9 cellular contexts compared by ENCODE assay signal in the genomic region with DNA sequence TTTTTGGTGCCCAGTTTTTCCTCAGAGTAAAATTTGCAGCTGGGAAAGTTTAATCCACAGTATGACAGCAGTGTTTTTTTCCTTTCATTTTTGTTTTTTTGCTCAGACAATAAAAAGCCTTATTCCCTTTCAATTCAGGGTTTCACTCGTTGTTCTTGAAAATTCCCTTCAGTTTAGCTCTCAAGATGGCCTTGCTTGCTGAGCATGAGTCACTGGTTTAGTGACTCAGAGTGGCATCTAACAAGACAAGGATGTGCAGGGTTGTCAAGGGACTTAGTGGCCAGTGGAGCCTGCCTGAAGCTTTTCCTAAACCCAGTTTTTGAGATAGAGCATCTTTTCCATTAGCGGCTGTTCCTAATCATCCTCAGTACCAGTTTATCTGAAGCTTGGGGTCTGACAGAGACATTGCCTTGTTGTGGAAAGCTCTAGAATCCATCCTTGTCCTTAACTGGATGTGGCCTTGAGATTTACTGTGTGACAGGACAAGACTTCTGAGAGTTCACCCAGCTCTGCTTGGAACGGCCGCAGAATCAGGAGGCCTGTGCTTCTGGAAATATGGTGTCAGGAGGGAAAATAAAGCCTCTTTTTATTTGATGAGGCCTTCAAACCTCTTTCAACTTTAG. TPM values are rescaled to one million over a fixed set of nuclear protein-coding genes. Genes with fewer than 3 reads are reported as not detected.
A peak's percentile ranks its signal among the peaks of the same experiment; 100 is the strongest.
DNase-seq lines count a peak whose midpoint lies in the region; ATAC-seq, FAIRE-seq and TF ChIP-seq lines count a peak whose summit lies in the region.
"Had no signal": no experiment of that assay in that cellular context is flagged by ENCODE, and none has a peak within 500 bp of the region (broad histone marks: within the 10 kb centered on the region; RNA-seq: fewer than 3 reads in every experiment).

No MANE protein-coding gene starts in this region.

- no peaks in the 10 kb centered on the region for H4K20me1 ChIP-seq in endothelial cell of umbilical vein (replicated peaks; ENCODE audit: control insufficient read depth, extremely low read depth, insufficient read depth, low read length)

- H3K4me1 ChIP-seq in endothelial cell of umbilical vein (ENCODE audit: control insufficient read depth, extremely low read depth, insufficient read depth, low read length), result peaks cover 16% of the 10 kb centered on the region

- H3K79me2 ChIP-seq in endothelial cell of umbilical vein (ENCODE audit: control insufficient read depth, insufficient read depth, low read length), result no peaks in the 10 kb centered on the region

- no peak for TF ChIP-seq CTCF in endothelial cell of umbilical vein (IDR thresholded peaks at IDR 0.05; ENCODE audit: extremely low read depth in 1 of 2, insufficient read depth in 1 of 2, low read depth in 1 of 2, low read length in 2 of 2)
- no peak for TF ChIP-seq CTCF in type B pancreatic cell (conservative IDR thresholded peaks at IDR 0.05)
- no peak for TF ChIP-seq CTCF in glutamatergic neuron (IDR thresholded peaks at IDR 0.05; ENCODE audit: partially characterized antibody, unreplicated experiment)

- H3K27me3 Mint-ChIP-seq in activated T-cell treated with anti-CD3 and anti-CD28 coated beads, Interleukin-2, amount 50 U/mL, for 72 hours (ENCODE audit: low read depth), result peaks cover 33% of the 10 kb centered on the region
- H3K27me3 Mint-ChIP-seq in type B pancreatic cell (peaks cover 34% of the 10 kb centered on the region), glutamatergic neuron (ENCODE audit: unreplicated experiment) (no peaks in the 10 kb centered on the region)

- dilution Hi-C loops in endothelial cell of umbilical vein (cut with MboI; ENCODE audit: extremely low pct_ligation_motif_present, low sequenced_read_pairs), result no loop called here

- H3K4me1 Mint-ChIP-seq in activated T-cell treated with anti-CD3 and anti-CD28 coated beads, Interleukin-2, amount 50 U/mL, for 72 hours (ENCODE audit: low read depth), result peaks cover 37% of the 10 kb centered on the region
- H3K4me1 Mint-ChIP-seq in type B pancreatic cell (ENCODE audit: unreplicated experiment), result peaks cover 6% of the 10 kb centered on the region
- H3K4me1 Mint-ChIP-seq in glutamatergic neuron (ENCODE audit: low read depth, unreplicated experiment), result peaks cover 4% of the 10 kb centered on the region

- H3K27ac ChIP-seq in endothelial cell of umbilical vein (ENCODE audit: insufficient read depth, low read depth, low read length) (no peak overlapping the region), substantia nigra (ENCODE audit: low read depth, low read length, poor library complexity, severe bottlenecking) (peak overlapping the region; percentile 95)

- H3K4me2 ChIP-seq in endothelial cell of umbilical vein (ENCODE audit: insufficient read depth, low read length), result no peak overlapping the region

- H3K36me3 Mint-ChIP-seq in activated T-cell treated with anti-CD3 and anti-CD28 coated beads, Interleukin-2, amount 50 U/mL, for 72 hours (ENCODE audit: insufficient read depth in 2 of 2), result no peaks in the 10 kb centered on the region
- H3K36me3 Mint-ChIP-seq in type B pancreatic cell (no peaks in the 10 kb centered on the region), glutamatergic neuron (ENCODE audit: unreplicated experiment) (no peaks in the 10 kb centered on the region)

- H3K9me3 Mint-ChIP-seq in activated T-cell treated with anti-CD3 and anti-CD28 coated beads, Interleukin-2, amount 50 U/mL, for 72 hours, result no peaks in the 10 kb centered on the region
- H3K9me3 Mint-ChIP-seq in type B pancreatic cell, result no peaks in the 10 kb centered on the region
- H3K9me3 Mint-ChIP-seq in glutamatergic neuron (ENCODE audit: unreplicated experiment), result no peaks in the 10 kb centered on the region

- H3K4me3 Mint-ChIP-seq in activated T-cell treated with anti-CD3 and anti-CD28 coated beads, Interleukin-2, amount 50 U/mL, for 72 hours, result peak overlapping the region in 1 of 2 donors; percentile 33
- no peak overlapping the region for H3K4me3 Mint-ChIP-seq in type B pancreatic cell
- H3K4me3 Mint-ChIP-seq in glutamatergic neuron (ENCODE audit: unreplicated experiment), result no peak overlapping the region

- no peak overlapping the region for H3K9ac ChIP-seq in endothelial cell of umbilical vein (replicated peaks; ENCODE audit: extremely low read depth, insufficient read depth, low read length)

- POLR2A ChIA-PET in endothelial cell of umbilical vein (lab: Charles Lee), result interaction anchor here (0.9 kb wide), 1 partner anchor 159 kb away, joined by 4 read pairs; a partner anchor contains a TSS

- no peak overlapping the region for H2AFZ ChIP-seq in endothelial cell of umbilical vein (ENCODE audit: low read depth, low read length)

- H3K4me3 ChIP-seq in endothelial cell of umbilical vein (replicated peaks in 1 of 3; ENCODE audit: insufficient read depth in 1 of 3, low read depth in 1 of 3, low read length in 3 of 3) (no peak overlapping the region), H7 (ENCODE audit: insufficient read depth, low read depth, low read length) (no peak overlapping the region)

- ATAC-seq in activated T-cell treated with anti-CD3 and anti-CD28 coated beads, Interleukin-2, amount 50 U/mL, for 72 hours (replicated peaks in 1 of 2), result peak; percentile 86 to 89

- DNase-seq in activated T-cell treated with anti-CD3 and anti-CD28 coated beads, Interleukin-2, amount 50 U/mL, for 72 hours, result peak in 1 of 2 donors; percentile 27
- DNase-seq in activated T-cell treated with anti-CD3 and anti-CD28 coated beads, Interleukin-2, amount 50 U/mL, for 48 hours, result no peak
- DNase-seq in LHCN-M2 (ENCODE audit: low read depth) (peak; percentile 85), endothelial cell of umbilical vein (ENCODE audit: low read depth, low spot score) (no peak), substantia nigra (lab: John Stamatoyannopoulos, UW) (peak in 19 of 49 donors; percentile 5 to 61 (median 27)), type B pancreatic cell (ENCODE audit: extremely low spot score, unreplicated experiment) (no peak), glutamatergic neuron (no peak), H7 (no peak)

- no peak for TF ChIP-seq POLR2A in endothelial cell of umbilical vein (IDR thresholded peaks at IDR 0.05; ENCODE audit: low read depth, low read length)

- H3K27me3 ChIP-seq in endothelial cell of umbilical vein (ENCODE audit: control insufficient read depth in 2 of 2, insufficient read depth in 2 of 2, low read length in 2 of 2), result no peaks in the 10 kb centered on the region
- no peaks in the 10 kb centered on the region; the same call in 1 of the 2 replicates for H3K27me3 ChIP-seq in H7 (ENCODE audit: control insufficient read depth, insufficient read depth, low read length)

- H3K9me3 ChIP-seq in endothelial cell of umbilical vein (replicated peaks; ENCODE audit: control insufficient read depth, insufficient read depth, low read length), result no peaks in the 10 kb centered on the region

- intact Hi-C loops in endothelial cell of umbilical vein (cut with micrococcal nuclease), result no loop called here

- no peaks in the 10 kb centered on the region for H3K9me1 ChIP-seq in endothelial cell of umbilical vein (replicated peaks; ENCODE audit: control insufficient read depth, extremely low read depth, insufficient read depth, low read length)

- BruUV-seq in endothelial cell of umbilical vein (replicated peaks; lab: Mats Ljungman, UMichigan), result no TSS peak

- H3K27ac Mint-ChIP-seq in activated T-cell treated with anti-CD3 and anti-CD28 coated beads, Interleukin-2, amount 50 U/mL, for 72 hours, result no peak overlapping the region
- H3K27ac Mint-ChIP-seq in type B pancreatic cell, result no peak overlapping the region
- no peak overlapping the region for H3K27ac Mint-ChIP-seq in glutamatergic neuron (ENCODE audit: unreplicated experiment)

- CTCF ChIA-PET in endothelial cell of umbilical vein (lab: Charles Lee), result interaction anchor here (0.8 to 1.4 kb wide), 3 partner anchors 25 to 158 kb away, joined by 3 to 5 read pairs (median 3); no protein-coding TSS in a partner anchor

- peak; percentile 68 for FAIRE-seq in endothelial cell of umbilical vein (lab: Jason Lieb, UNC)
- FAIRE-seq: TTC549 had no signal

- H3K36me3 ChIP-seq in endothelial cell of umbilical vein (ENCODE audit: control insufficient read depth in 2 of 2, extremely low read depth in 1 of 2, insufficient read depth in 2 of 2, low read length in 2 of 2) (no peaks in the 10 kb centered on the region), H7 (replicated peaks; ENCODE audit: control insufficient read depth, insufficient read depth, low read length) (no peaks in the 10 kb centered on the region)

TF ChIP-seq in endothelial cell of umbilical vein, 7 proteins besides CTCF, POLR2A, EP300 and RAD21:
- TF ChIP-seq FOS (IDR thresholded peaks at IDR 0.05; ENCODE audit: borderline replicate concordance, insufficient read depth, low read length), result peak; percentile 64
- no peak for TF ChIP-seq GATA2 (IDR thresholded peaks at IDR 0.05; ENCODE audit: insufficient read depth, insufficient read length, low read depth, low read length)
- TF ChIP-seq, protein P1, sequence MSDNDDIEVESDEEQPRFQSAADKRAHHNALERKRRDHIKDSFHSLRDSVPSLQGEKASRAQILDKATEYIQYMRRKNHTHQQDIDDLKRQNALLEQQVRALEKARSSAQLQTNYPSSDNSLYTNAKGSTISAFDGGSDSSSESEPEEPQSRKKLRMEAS (IDR thresholded peaks at IDR 0.05; ENCODE audit: insufficient read depth, insufficient read length), result no peak
- TF ChIP-seq JUN (IDR thresholded peaks at IDR 0.05; ENCODE audit: borderline replicate concordance, insufficient read depth, insufficient read length, low read depth), result peak; percentile 50
- no peak for TF ChIP-seq EZH2 (IDR thresholded peaks at IDR 0.05; ENCODE audit: borderline replicate concordance, low read depth, low read length, severe bottlenecking)
- TF ChIP-seq MYC (IDR thresholded peaks at IDR 0.05; ENCODE audit: low read depth, low read length), result no peak
- no peak for TF ChIP-seq POLR2AphosphoS5 (IDR thresholded peaks at IDR 0.05; ENCODE audit: insufficient read depth, low read depth, low read length)
TF ChIP-seq in endothelial cell of umbilical vein: peak in this region for 2.

RNA-seq across cellular contexts. Expression of a gene that starts 48.4 kb away (rescaled TPM):
- total RNA-seq in activated T-cell treated with anti-CD3 and anti-CD28 coated beads, Interleukin-2, amount 50 U/mL, for 72 hours, result 1 to 10 TPM; 2.3 to 3.1 TPM
- 2.9 and 6.2 TPM in 2 replicates for total RNA-seq in LHCN-M2 (2014; rRNA removed)
- 3.1 TPM for polyA plus RNA-seq in LHCN-M2 (2012)
- 2.7 and 4.9 TPM in 2 replicates for total RNA-seq in endothelial cell of umbilical vein
- polyA plus RNA-seq in endothelial cell of umbilical vein, result 1.9 and 2.3 TPM in 2 replicates
- polyA plus RNA-seq in endothelial cell of umbilical vein (2011; cell fraction: cytosol; rRNA removed), result 1.4 and 2.0 TPM in 2 replicates
- 6.0 and 6.4 TPM in 2 replicates for polyA plus RNA-seq in endothelial cell of umbilical vein (2011; cell fraction: nucleus; rRNA removed)
- polyA plus RNA-seq in endothelial cell of umbilical vein (2012), result 3.6 and 3.7 TPM in 2 replicates
- 9.9 and 11.2 TPM in 2 replicates for polyA minus RNA-seq in endothelial cell of umbilical vein
- polyA minus RNA-seq in endothelial cell of umbilical vein (2011; cell fraction: cytosol; rRNA and poly(A)+ RNA removed), result 5.3 TPM
- polyA minus RNA-seq in endothelial cell of umbilical vein (2011; cell fraction: nucleus; rRNA and poly(A)+ RNA removed), result 10.1 and 26.3 TPM in 2 replicates
- total RNA-seq in type B pancreatic cell (ENCODE audit: low replicate concordance), result 4.1 and 10.4 TPM in 2 replicates
- total RNA-seq in glutamatergic neuron (ENCODE audit: unreplicated experiment), result 54.6 TPM
- total RNA-seq in H7 (2014; rRNA removed; shearing (Covaris generic)), result 7.3 and 10.9 TPM in 2 replicates
